ENCODE assay signal across 27 cellular contexts in genomic region chr2:172409042-172409441, GRCh38. TPM values are rescaled to one million over a fixed set of nuclear protein-coding genes. Genes with fewer than 3 reads are reported as not detected.
DNase-seq lines count a peak whose midpoint lies in the region; ATAC-seq, FAIRE-seq and TF ChIP-seq lines count a peak whose summit lies in the region.
"Had no signal": no experiment of that assay in that cellular context is flagged by ENCODE, and none has a peak within 500 bp of the region (broad histone marks: within the 10 kb centered on the region; RNA-seq: fewer than 3 reads in every experiment).

No MANE protein-coding gene starts in this region.

- no peaks in the 10 kb centered on the region for H3K79me2 ChIP-seq in endothelial cell of umbilical vein (ENCODE audit: control insufficient read depth, insufficient read depth, low read length)
- no peaks in the 10 kb centered on the region for H3K79me2 ChIP-seq in GM23338 (replicated peaks; ENCODE audit: insufficient read depth)
- H3K79me2 ChIP-seq: parathyroid adenoma had no signal

- H4K20me1 ChIP-seq in endothelial cell of umbilical vein (replicated peaks; ENCODE audit: control insufficient read depth, extremely low read depth, insufficient read depth, low read length) (no peaks in the 10 kb centered on the region), GM23338 (replicated peaks; ENCODE audit: insufficient read depth) (no peaks in the 10 kb centered on the region)

- no peak for TF ChIP-seq POLR2A in endothelial cell of umbilical vein (IDR thresholded peaks at IDR 0.05; ENCODE audit: low read depth, low read length)

- no TSS peak for BruUV-seq in endothelial cell of umbilical vein (replicated peaks; lab: Mats Ljungman, UMichigan)

- H3K4me1 Mint-ChIP-seq in mesothelial cell of epicardium, result peaks cover 22% of the 10 kb centered on the region
- H3K4me1 Mint-ChIP-seq in GM23338, result 0 out of 3 replicates have a peak, but pooled peaks cover 4% of the 10 kb centered on the region
- H3K4me1 Mint-ChIP-seq: activated CD8-positive, alpha-beta memory T cell treated with anti-CD3 and anti-CD28 coated beads, Interleukin-2, amount 10 ng/mL, durations not matched to agents 7 days and 5 days; B cell; immature natural killer cell had no signal

- no peaks in the 10 kb centered on the region for H3K36me3 ChIP-seq in heart right ventricle
- H3K36me3 ChIP-seq in right atrium auricular region, result no peaks in the 10 kb centered on the region
- H3K36me3 ChIP-seq in endothelial cell of umbilical vein (ENCODE audit: control insufficient read depth in 2 of 2, extremely low read depth in 1 of 2, insufficient read depth in 2 of 2, low read length in 2 of 2), result no peaks in the 10 kb centered on the region
- no peaks in the 10 kb centered on the region for H3K36me3 ChIP-seq in GM23338 (ENCODE audit: insufficient read depth)
- H3K36me3 ChIP-seq: adrenal gland, right lobe of liver, tibial artery had no signal

- H3K9me3 Mint-ChIP-seq in mesothelial cell of epicardium (peaks cover 4% of the 10 kb centered on the region), GM23338 (no peaks in the 10 kb centered on the region)
- H3K9me3 Mint-ChIP-seq: activated T-cell treated with anti-CD3 and anti-CD28 coated beads, Interleukin-2, amount 50 U/mL, for 72 hours; effector memory CD8-positive, alpha-beta T cell had no signal

- H3K4me3 ChIP-seq in heart right ventricle, result no peak overlapping the region
- no peak overlapping the region for H3K4me3 ChIP-seq in right atrium auricular region
- H3K4me3 ChIP-seq in endothelial cell of umbilical vein (replicated peaks in 1 of 3; ENCODE audit: insufficient read depth in 1 of 3, low read depth in 1 of 3, low read length in 3 of 3), result no peak overlapping the region
- H3K4me3 ChIP-seq in GM23338, result no peak overlapping the region
- H3K4me3 ChIP-seq: A549, adrenal gland, right lobe of liver, tibial artery had no signal

- dilution Hi-C loops in endothelial cell of umbilical vein (cut with MboI; ENCODE audit: extremely low pct_ligation_motif_present, low sequenced_read_pairs), result no loop called here

- H3K9me3 ChIP-seq in heart right ventricle (no peaks in the 10 kb centered on the region), right atrium auricular region (no peaks in the 10 kb centered on the region), endothelial cell of umbilical vein (replicated peaks; ENCODE audit: control insufficient read depth, insufficient read depth, low read length) (no peaks in the 10 kb centered on the region)
- H3K9me3 ChIP-seq: A549, adrenal gland, right lobe of liver, tibial artery had no signal

- H3K9me1 ChIP-seq in endothelial cell of umbilical vein (replicated peaks; ENCODE audit: control insufficient read depth, extremely low read depth, insufficient read depth, low read length), result no peaks in the 10 kb centered on the region

- H3K4me3 Mint-ChIP-seq in mesothelial cell of epicardium, result no peak overlapping the region
- no peak overlapping the region for H3K4me3 Mint-ChIP-seq in GM23338
- H3K4me3 Mint-ChIP-seq: activated CD8-positive, alpha-beta memory T cell treated with anti-CD3 and anti-CD28 coated beads, Interleukin-2, amount 10 ng/mL, durations not matched to agents 7 days and 5 days; activated T-cell treated with anti-CD3 and anti-CD28 coated beads, Interleukin-2, amount 50 U/mL, for 72 hours; B cell; brain; effector memory CD8-positive, alpha-beta T cell; immature natural killer cell; WTC11 had no signal

- TF ChIP-seq CTCF in heart right ventricle (IDR thresholded peaks at IDR 0.05) (no peak), right atrium auricular region (IDR thresholded peaks at IDR 0.05) (no peak), endothelial cell of umbilical vein (IDR thresholded peaks at IDR 0.05; ENCODE audit: extremely low read depth in 1 of 2, insufficient read depth in 1 of 2, low read depth in 1 of 2, low read length in 2 of 2) (no peak), mesothelial cell of epicardium (IDR thresholded peaks at IDR 0.05; ENCODE audit: unreplicated experiment) (no peak), GM23338 (conservative IDR thresholded peaks at IDR 0.05; ENCODE audit: low read depth in 2 of 2) (no peak)

- ATAC-seq in heart right ventricle, result peak in 7 of 8 donors; percentile 44 to 91 (median 79)
- no peak for ATAC-seq in GM23338
- ATAC-seq: A549; activated CD8-positive, alpha-beta memory T cell treated with anti-CD3 and anti-CD28 coated beads, Interleukin-2, amount 10 ng/mL, durations not matched to agents 7 days and 5 days; activated T-cell treated with anti-CD3 and anti-CD28 coated beads, Interleukin-2, amount 50 U/mL, for 72 hours; effector memory CD8-positive, alpha-beta T cell; right lobe of liver; stimulated activated naive CD8-positive, alpha-beta T cell treated with anti-CD3 and anti-CD28 coated beads, Interleukin-15, Interleukin-2, amounts not matched to agents 100 U/mL and 50 U/mL, for 24 hours; WTC11 had no signal

- CTCF ChIA-PET in endothelial cell of umbilical vein (lab: Charles Lee), result interaction anchor here (0.9 to 1.9 kb wide), 2 partner anchors 23 to 53 kb away, joined by 3 to 6 read pairs; no protein-coding TSS in a partner anchor

- H3K4me2 ChIP-seq in endothelial cell of umbilical vein (ENCODE audit: insufficient read depth, low read length), result peak overlapping the region; percentile 35
- no peak overlapping the region for H3K4me2 ChIP-seq in GM23338
- H3K4me2 ChIP-seq: A549 had no signal

- H3K27me3 ChIP-seq in heart right ventricle (no peaks in the 10 kb centered on the region), right atrium auricular region (no peaks in the 10 kb centered on the region), endothelial cell of umbilical vein (ENCODE audit: control insufficient read depth in 2 of 2, insufficient read depth in 2 of 2, low read length in 2 of 2) (no peaks in the 10 kb centered on the region), GM23338 (ENCODE audit: insufficient read depth) (no peaks in the 10 kb centered on the region)
- H3K27me3 ChIP-seq: adrenal gland, right lobe of liver, tibial artery had no signal

- peak overlapping the region; percentile 22 for H3K27ac Mint-ChIP-seq in mesothelial cell of epicardium
- H3K27ac Mint-ChIP-seq in GM23338, result no peak overlapping the region
- H3K27ac Mint-ChIP-seq: activated CD8-positive, alpha-beta memory T cell treated with anti-CD3 and anti-CD28 coated beads, Interleukin-2, amount 10 ng/mL, durations not matched to agents 7 days and 5 days; activated T-cell treated with anti-CD3 and anti-CD28 coated beads, Interleukin-2, amount 50 U/mL, for 72 hours; B cell; brain; effector memory CD8-positive, alpha-beta T cell; immature natural killer cell; WTC11 had no signal

- peak; percentile 74 for FAIRE-seq in endothelial cell of umbilical vein (lab: Jason Lieb, UNC)
- FAIRE-seq: A549, H1 had no signal

- H3K4me1 ChIP-seq in heart right ventricle (peaks cover 0 to 36% (median 13%) of the 10 kb centered on the region in 9 donors), right atrium auricular region (peaks cover 0 to 3% of the 10 kb centered on the region in 2 donors), endothelial cell of umbilical vein (ENCODE audit: control insufficient read depth, extremely low read depth, insufficient read depth, low read length) (peaks cover 33% of the 10 kb centered on the region), GM23338 (ENCODE audit: insufficient read depth) (no peaks in the 10 kb centered on the region)
- H3K4me1 ChIP-seq: A549, adrenal gland, right lobe of liver had no signal

- DNase-seq in heart right ventricle, result no peak
- DNase-seq in right atrium auricular region (ENCODE audit: low spot score), result no peak
- DNase-seq in endothelial cell of umbilical vein (ENCODE audit: low read depth, low spot score), result peak; percentile 85
- DNase-seq in mesothelial cell of epicardium (ENCODE audit: low spot score in 2 of 2, unreplicated experiment in 2 of 2), result no peak
- no peak for DNase-seq in GM23338 (ENCODE audit: low spot score)
- DNase-seq in superior temporal gyrus (ENCODE audit: extremely low spot score), result no peak
- DNase-seq in middle frontal gyrus (ENCODE audit: extremely low spot score, low spot score), result no peak
- DNase-seq in SKM-1 (lab: John Stamatoyannopoulos, UW; ENCODE audit: unreplicated experiment), result no peak
- DNase-seq: activated CD4-positive, alpha-beta T cell treated with anti-CD3 and anti-CD28 coated beads, Interleukin-2, amount 50 U/mL, for 1 hour; activated CD8-positive, alpha-beta memory T cell treated with anti-CD3 and anti-CD28 coated beads, Interleukin-2, amount 10 ng/mL, durations not matched to agents 7 days and 5 days; activated naive CD4-positive, alpha-beta T cell treated with Interleukin-2 at 50 U/mL for 16 hours; activated T-cell treated with anti-CD3 and anti-CD28 coated beads, Interleukin-2, amount 50 U/mL, for 72 hours; adrenal gland; effector memory CD8-positive, alpha-beta T cell; immature natural killer cell; KBM-7; NCI-H526 treated with DMSO at 0.1 percent for 48 hours; right lobe of liver; stimulated activated naive CD8-positive, alpha-beta T cell treated with anti-CD3 and anti-CD28 coated beads, Interleukin-15, Interleukin-2, amounts not matched to agents 100 U/mL and 50 U/mL, for 24 hours; T-helper 9 cell; tibial artery had no signal

- intact Hi-C loops in heart right ventricle (cut with DNase I) (no loop called here), endothelial cell of umbilical vein (cut with micrococcal nuclease) (loop anchor here (2.0 kb wide), 1 partner anchor 124 kb away; no protein-coding TSS in a partner anchor)

- peak overlapping the region in 9 of 10 donors; percentile 14 to 81 (median 75) for H3K27ac ChIP-seq in heart right ventricle
- H3K27ac ChIP-seq in right atrium auricular region, result peak overlapping the region in 1 of 2 donors; percentile 52
- peak overlapping the region; percentile 21 for H3K27ac ChIP-seq in endothelial cell of umbilical vein (ENCODE audit: insufficient read depth, low read depth, low read length)
- H3K27ac ChIP-seq in GM23338 (ENCODE audit: low read depth), result no peak overlapping the region
- H3K27ac ChIP-seq: A549, adrenal gland, parathyroid adenoma, right lobe of liver, tibial artery had no signal

- H3K27me3 Mint-ChIP-seq in mesothelial cell of epicardium (ENCODE audit: low read depth) (no peaks in the 10 kb centered on the region), GM23338 (ENCODE audit: insufficient read depth, low read depth, poor library complexity) (no peaks in the 10 kb centered on the region)
- H3K27me3 Mint-ChIP-seq: B cell had no signal

- POLR2A ChIA-PET in endothelial cell of umbilical vein (lab: Charles Lee), result no interaction called here

- H3K9ac ChIP-seq in endothelial cell of umbilical vein (replicated peaks; ENCODE audit: extremely low read depth, insufficient read depth, low read length), result no peak overlapping the region
- H3K9ac ChIP-seq: parathyroid adenoma had no signal

- 60 to 70% methylated on average over 1 of the region's 1 CpG for WGBS in heart right ventricle, 2 donors

- H3F3A ChIP-seq in GM23338 (replicated peaks; ENCODE audit: low read depth), result no peaks in the 10 kb centered on the region; the same call in 1 of the 2 replicates

- H2AFZ ChIP-seq in endothelial cell of umbilical vein (ENCODE audit: low read depth, low read length) (peak overlapping the region; percentile 83), GM23338 (no peak overlapping the region; the same call in 1 of the 2 replicates)
- H2AFZ ChIP-seq: parathyroid adenoma had no signal

- no peaks in the 10 kb centered on the region for H3K36me3 Mint-ChIP-seq in mesothelial cell of epicardium
- H3K36me3 Mint-ChIP-seq in GM23338 (ENCODE audit: low read depth), result no peaks in the 10 kb centered on the region
- H3K36me3 Mint-ChIP-seq: activated CD8-positive, alpha-beta memory T cell treated with anti-CD3 and anti-CD28 coated beads, Interleukin-2, amount 10 ng/mL, durations not matched to agents 7 days and 5 days; brain; immature natural killer cell; WTC11 had no signal

- H3K9me2 ChIP-seq in GM23338 (ENCODE audit: insufficient read depth), result 0 out of 2 replicates have a peak, but pooled peaks cover 9% of the 10 kb centered on the region

RNA-seq across cellular contexts. Expression of gene ITGA6, which starts 18.3 kb away (rescaled TPM):
- total RNA-seq in heart right ventricle (10 to 100 TPM; 36.0 to 68.3 (median 46.8) TPM), right atrium auricular region (10 to 100 TPM; 31.2 to 54.3 TPM), endothelial cell of umbilical vein (174 and 208 TPM in 2 replicates), mesothelial cell of epicardium (32.3 to 40.5 TPM (median 33.3 TPM) in 3 replicates)
- polyA plus RNA-seq in heart right ventricle (10 to 100 TPM; 22.1 to 23.9 TPM), endothelial cell of umbilical vein (14.6 and 24.9 TPM in 2 replicates), GM23338 (2016; fragmentation: Nextera tagmentation; extraction: Ambion mirVana) (28.6 and 32.9 TPM in 2 replicates)
- polyA plus RNA-seq in endothelial cell of umbilical vein (2011; cell fraction: cytosol; rRNA removed), result 23.3 and 26.0 TPM in 2 replicates
- polyA plus RNA-seq in endothelial cell of umbilical vein (2011; cell fraction: nucleus; rRNA removed), result 55.2 and 71.9 TPM in 2 replicates
- polyA plus RNA-seq in endothelial cell of umbilical vein (2012), result 78.4 and 153 TPM in 2 replicates
- polyA minus RNA-seq in endothelial cell of umbilical vein, result 51.4 and 52.6 TPM in 2 replicates
- 5.8 TPM for polyA minus RNA-seq in endothelial cell of umbilical vein (2011; cell fraction: cytosol; rRNA and poly(A)+ RNA removed)
- 53.0 and 76.1 TPM in 2 replicates for polyA minus RNA-seq in endothelial cell of umbilical vein (2011; cell fraction: nucleus; rRNA and poly(A)+ RNA removed)
- 124 and 129 TPM in 2 replicates for total RNA-seq in GM23338 (2014; rRNA removed; shearing (Covaris generic))
